In the genomic region with DNA sequence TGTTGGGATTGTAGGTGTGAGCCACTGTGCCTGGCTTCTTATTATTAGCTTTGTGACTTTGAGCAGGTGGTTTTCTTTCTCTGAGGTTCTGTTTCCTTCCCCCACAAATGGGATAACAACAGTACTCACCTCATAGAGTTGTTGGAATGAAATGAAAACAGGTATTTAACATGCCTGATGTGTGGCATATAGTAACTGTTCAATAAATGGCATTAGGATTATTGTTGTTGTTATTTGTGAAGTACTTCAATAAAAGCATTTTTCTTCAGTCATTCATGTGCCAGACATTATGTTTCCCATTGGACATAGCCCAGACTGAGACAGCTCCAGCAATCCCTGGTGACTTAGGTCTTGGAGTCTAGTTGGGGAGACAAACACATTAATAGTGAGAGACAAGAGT, we compare ENCODE assay signal across 12 cellular contexts. TPM values are rescaled to one million over a fixed set of nuclear protein-coding genes. Genes with fewer than 3 reads are reported as not detected.
A peak's percentile ranks its signal among the peaks of the same experiment; 100 is the strongest.
DNase-seq lines count a peak whose midpoint lies in the region; ATAC-seq and TF ChIP-seq lines count a peak whose summit lies in the region.
"Had no signal": no experiment of that assay in that cellular context is flagged by ENCODE, and none has a peak within 500 bp of the region (broad histone marks: within the 10 kb centered on the region; RNA-seq: fewer than 3 reads in every experiment).

No MANE protein-coding gene starts in this region.

- H3K27ac ChIP-seq in Karpas-422 (ENCODE audit: low read length): no peak overlapping the region; the same call in 1 of the 2 replicates

- no peak for TF ChIP-seq CTCF in progenitor cell of endocrine pancreas (IDR thresholded peaks at IDR 0.05; ENCODE audit: unreplicated experiment)

- H3K4me2 ChIP-seq in Karpas-422 (ENCODE audit: low read depth, low read length, poor library complexity, severe bottlenecking): peak overlapping the region; percentile 82

- no peaks in the 10 kb centered on the region for H3K36me3 ChIP-seq in Karpas-422 (ENCODE audit: insufficient read depth, low read length)

- peak overlapping the region; percentile 93 for H3K9ac ChIP-seq in Karpas-422 (ENCODE audit: low read length)

- H3K4me3 Mint-ChIP-seq in activated CD4-positive, alpha-beta T cell treated with anti-CD3 and anti-CD28 coated beads, Interleukin-2, amount 10 ng/mL, durations not matched to agents 24 days and 14 days: peak overlapping the region; percentile 93
- peak overlapping the region; percentile 96 for H3K4me3 Mint-ChIP-seq in central memory CD8-positive, alpha-beta T cell
- peak overlapping the region; percentile 83 for H3K4me3 Mint-ChIP-seq in progenitor cell of endocrine pancreas (ENCODE audit: low read depth)

- peak overlapping the region; percentile 88 for H3K4me3 ChIP-seq in Karpas-422 (ENCODE audit: low read length)

- no peaks in the 10 kb centered on the region for H3K9me3 ChIP-seq in Karpas-422 (ENCODE audit: low read length)

- ATAC-seq in central memory CD8-positive, alpha-beta T cell (replicated peaks; ENCODE audit: extremely low read depth, poor library complexity, severe bottlenecking): no peak
- ATAC-seq in GM18858 (IDR thresholded peaks at IDR 0.05; ENCODE audit: unreplicated experiment): no peak
- ATAC-seq: left cardiac atrium had no signal

- no peak for DNase-seq in activated CD4-positive, alpha-beta T cell treated with anti-CD3 and anti-CD28 coated beads, Interleukin-2, amount 10 ng/mL, durations not matched to agents 24 days and 14 days
- no peak for DNase-seq in activated CD4-positive, alpha-beta T cell treated with anti-CD3 and anti-CD28 coated beads for 1 hour
- no peak for DNase-seq in Karpas-422
- no peak for DNase-seq in central memory CD8-positive, alpha-beta T cell (ENCODE audit: low spot score in 2 of 2)
- DNase-seq in progenitor cell of endocrine pancreas (ENCODE audit: low spot score, unreplicated experiment): no peak
- no peak for DNase-seq in activated CD4-positive, CD25-positive, alpha-beta regulatory T cell treated with anti-CD3 and anti-CD28 coated beads, Interleukin-2, amount 50 U/mL, for 72 hours
- DNase-seq in HEK293T (ENCODE audit: extremely low spot score): no peak
- DNase-seq: central memory CD4-positive, alpha-beta T cell; GDM1 had no signal

- H3K4me1 ChIP-seq in Karpas-422 (ENCODE audit: low read length): peaks cover 36% of the 10 kb centered on the region

- no peak overlapping the region for H2AFZ ChIP-seq in Karpas-422 (ENCODE audit: low read length)

- peaks cover 57% of the 10 kb centered on the region for H3K79me2 ChIP-seq in Karpas-422 (ENCODE audit: low read length)

- no peaks in the 10 kb centered on the region for H3K27me3 ChIP-seq in Karpas-422 (ENCODE audit: low read length)

- H3K27ac Mint-ChIP-seq in activated CD4-positive, alpha-beta T cell treated with anti-CD3 and anti-CD28 coated beads, Interleukin-2, amount 10 ng/mL, durations not matched to agents 24 days and 14 days: no peak overlapping the region
- no peak overlapping the region for H3K27ac Mint-ChIP-seq in central memory CD8-positive, alpha-beta T cell (ENCODE audit: low read depth)
- H3K27ac Mint-ChIP-seq in progenitor cell of endocrine pancreas: no peak overlapping the region

- CTCF ChIA-PET in HEK293T (lab: Yijun Ruan, JAX): interaction anchor here (1.9 kb wide), 1 partner anchor 30 kb away, joined by 6 read pairs; no protein-coding TSS in a partner anchor

- POLR2A ChIA-PET in HEK293T (lab: Yijun Ruan, JAX): no interaction called here

- no peaks in the 10 kb centered on the region for H4K20me1 ChIP-seq in Karpas-422 (ENCODE audit: insufficient read depth, low read depth, low read length)

- peaks cover 20% of the 10 kb centered on the region for H3K27me3 Mint-ChIP-seq in activated CD4-positive, alpha-beta T cell treated with anti-CD3 and anti-CD28 coated beads, Interleukin-2, amount 10 ng/mL, durations not matched to agents 24 days and 14 days
- H3K27me3 Mint-ChIP-seq in central memory CD8-positive, alpha-beta T cell: peaks cover 9% of the 10 kb centered on the region
- H3K27me3 Mint-ChIP-seq in progenitor cell of endocrine pancreas: peaks cover 23% of the 10 kb centered on the region

- no peaks in the 10 kb centered on the region for H3K9me2 ChIP-seq in Karpas-422 (replicated peaks; ENCODE audit: insufficient read depth, low read length)

- intact Hi-C loops in activated CD4-positive, alpha-beta T cell treated with anti-CD3 and anti-CD28 coated beads, Interleukin-2, amount 10 ng/mL, durations not matched to agents 24 days and 14 days (cut with micrococcal nuclease): no loop called here

- no peaks in the 10 kb centered on the region for H3K9me3 Mint-ChIP-seq in activated CD4-positive, alpha-beta T cell treated with anti-CD3 and anti-CD28 coated beads, Interleukin-2, amount 10 ng/mL, durations not matched to agents 24 days and 14 days
- no peaks in the 10 kb centered on the region for H3K9me3 Mint-ChIP-seq in central memory CD8-positive, alpha-beta T cell
- no peaks in the 10 kb centered on the region for H3K9me3 Mint-ChIP-seq in progenitor cell of endocrine pancreas (ENCODE audit: low read depth)

- peaks cover 16% of the 10 kb centered on the region for H3K4me1 Mint-ChIP-seq in activated CD4-positive, alpha-beta T cell treated with anti-CD3 and anti-CD28 coated beads, Interleukin-2, amount 10 ng/mL, durations not matched to agents 24 days and 14 days
- H3K4me1 Mint-ChIP-seq in central memory CD8-positive, alpha-beta T cell: peaks cover 29% of the 10 kb centered on the region
- H3K4me1 Mint-ChIP-seq in progenitor cell of endocrine pancreas (ENCODE audit: low read depth): peaks cover 17% of the 10 kb centered on the region

- H3K36me3 Mint-ChIP-seq in activated CD4-positive, alpha-beta T cell treated with anti-CD3 and anti-CD28 coated beads, Interleukin-2, amount 10 ng/mL, durations not matched to agents 24 days and 14 days (ENCODE audit: low read depth): peaks cover 5% of the 10 kb centered on the region
- H3K36me3 Mint-ChIP-seq in central memory CD8-positive, alpha-beta T cell (ENCODE audit: insufficient read depth): peaks cover 7% of the 10 kb centered on the region
- H3K36me3 Mint-ChIP-seq in progenitor cell of endocrine pancreas (ENCODE audit: insufficient read depth): no peaks in the 10 kb centered on the region

TF ChIP-seq in HEK293T, 16 proteins besides CTCF, POLR2A, EP300 and RAD21:
- no peak for TF ChIP-seq SP1 (IDR thresholded peaks at IDR 0.05)
- TF ChIP-seq TARDBP (IDR thresholded peaks at IDR 0.05): no peak
- TF ChIP-seq BHLHE40 (IDR thresholded peaks at IDR 0.05; ENCODE audit: borderline replicate concordance): no peak
- TF ChIP-seq ELF4 (IDR thresholded peaks at IDR 0.05): no peak
- no peak for TF ChIP-seq NFRKB (IDR thresholded peaks at IDR 0.05)
- TF ChIP-seq, protein P1, sequence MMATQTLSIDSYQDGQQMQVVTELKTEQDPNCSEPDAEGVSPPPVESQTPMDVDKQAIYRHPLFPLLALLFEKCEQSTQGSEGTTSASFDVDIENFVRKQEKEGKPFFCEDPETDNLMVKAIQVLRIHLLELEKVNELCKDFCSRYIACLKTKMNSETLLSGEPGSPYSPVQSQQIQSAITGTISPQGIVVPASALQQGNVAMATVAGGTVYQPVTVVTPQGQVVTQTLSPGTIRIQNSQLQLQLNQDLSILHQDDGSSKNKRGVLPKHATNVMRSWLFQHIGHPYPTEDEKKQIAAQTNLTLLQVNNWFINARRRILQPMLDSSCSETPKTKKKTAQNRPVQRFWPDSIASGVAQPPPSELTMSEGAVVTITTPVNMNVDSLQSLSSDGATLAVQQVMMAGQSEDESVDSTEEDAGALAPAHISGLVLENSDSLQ (IDR thresholded peaks at IDR 0.05): no peak
- no peak for TF ChIP-seq FOXK2 (IDR thresholded peaks at IDR 0.05)
- TF ChIP-seq FOXA1 (IDR thresholded peaks at IDR 0.05): no peak
- TF ChIP-seq FOXM1 (IDR thresholded peaks at IDR 0.05; ENCODE audit: borderline replicate concordance): no peak
- no peak for TF ChIP-seq ARNT (IDR thresholded peaks at IDR 0.05)
- TF ChIP-seq LEF1 (IDR thresholded peaks at IDR 0.05; ENCODE audit: borderline replicate concordance): no peak
- TF ChIP-seq CTBP1 (IDR thresholded peaks at IDR 0.05; ENCODE audit: borderline replicate concordance): no peak
- TF ChIP-seq L3MBTL2 (conservative IDR thresholded peaks at IDR 0.05): no peak
- TF ChIP-seq HDGF (IDR thresholded peaks at IDR 0.05; ENCODE audit: borderline replicate concordance): no peak
- no peak for TF ChIP-seq SUZ12 (IDR thresholded peaks at IDR 0.05)

RNA-seq across cellular contexts. Expression of a gene that starts 1.5 kb away (rescaled TPM):
- total RNA-seq in activated CD4-positive, alpha-beta T cell treated with anti-CD3 and anti-CD28 coated beads, Interleukin-2, amount 10 ng/mL, durations not matched to agents 24 days and 14 days: 8.4 and 9.1 TPM in 2 replicates
- total RNA-seq in Karpas-422 (2014; rRNA removed; shearing (Covaris generic); ENCODE audit: low replicate concordance): 6.5 and 15.9 TPM in 2 replicates
- 51.9 and 61.7 TPM in 2 replicates for total RNA-seq in progenitor cell of endocrine pancreas

RNA-seq across cellular contexts. Expression of a gene that starts 13.9 kb away (rescaled TPM):
- total RNA-seq in activated CD4-positive, alpha-beta T cell treated with anti-CD3 and anti-CD28 coated beads, Interleukin-2, amount 10 ng/mL, durations not matched to agents 24 days and 14 days: 0.78 and 0.82 TPM in 2 replicates
- 18.7 and 30.5 TPM in 2 replicates for total RNA-seq in Karpas-422 (2014; rRNA removed; shearing (Covaris generic); ENCODE audit: low replicate concordance)
- total RNA-seq in progenitor cell of endocrine pancreas: 1.9 and 2.0 TPM in 2 replicates
- total RNA-seq: pulmonary artery endothelial cell had no signal

RNA-seq across cellular contexts. Expression of a gene that starts 24.5 kb away (rescaled TPM):
- total RNA-seq in activated CD4-positive, alpha-beta T cell treated with anti-CD3 and anti-CD28 coated beads, Interleukin-2, amount 10 ng/mL, durations not matched to agents 24 days and 14 days: 49.1 and 50.4 TPM in 2 replicates
- 66.2 and 102 TPM in 2 replicates for total RNA-seq in Karpas-422 (2014; rRNA removed; shearing (Covaris generic); ENCODE audit: low replicate concordance)
- total RNA-seq in progenitor cell of endocrine pancreas: 144 and 157 TPM in 2 replicates

RNA-seq across cellular contexts. Expression of a gene that starts 25.0 kb away (rescaled TPM):
- 1.3 and 1.6 TPM in 2 replicates for total RNA-seq in activated CD4-positive, alpha-beta T cell treated with anti-CD3 and anti-CD28 coated beads, Interleukin-2, amount 10 ng/mL, durations not matched to agents 24 days and 14 days
- total RNA-seq in Karpas-422 (2014; rRNA removed; shearing (Covaris generic); ENCODE audit: low replicate concordance): 0.25 and 1.2 TPM in 2 replicates
- total RNA-seq in progenitor cell of endocrine pancreas: 3.2 and 3.4 TPM in 2 replicates

RNA-seq across cellular contexts. Expression of a gene that starts 57.9 kb away (rescaled TPM):
- total RNA-seq in activated CD4-positive, alpha-beta T cell treated with anti-CD3 and anti-CD28 coated beads, Interleukin-2, amount 10 ng/mL, durations not matched to agents 24 days and 14 days: 61.2 and 65.6 TPM in 2 replicates
- 25.0 and 30.6 TPM in 2 replicates for total RNA-seq in Karpas-422 (2014; rRNA removed; shearing (Covaris generic); ENCODE audit: low replicate concordance)
- total RNA-seq in progenitor cell of endocrine pancreas: 86.0 and 87.2 TPM in 2 replicates
